1 cellular context compared by ENCODE assay signal in the genomic region with DNA sequence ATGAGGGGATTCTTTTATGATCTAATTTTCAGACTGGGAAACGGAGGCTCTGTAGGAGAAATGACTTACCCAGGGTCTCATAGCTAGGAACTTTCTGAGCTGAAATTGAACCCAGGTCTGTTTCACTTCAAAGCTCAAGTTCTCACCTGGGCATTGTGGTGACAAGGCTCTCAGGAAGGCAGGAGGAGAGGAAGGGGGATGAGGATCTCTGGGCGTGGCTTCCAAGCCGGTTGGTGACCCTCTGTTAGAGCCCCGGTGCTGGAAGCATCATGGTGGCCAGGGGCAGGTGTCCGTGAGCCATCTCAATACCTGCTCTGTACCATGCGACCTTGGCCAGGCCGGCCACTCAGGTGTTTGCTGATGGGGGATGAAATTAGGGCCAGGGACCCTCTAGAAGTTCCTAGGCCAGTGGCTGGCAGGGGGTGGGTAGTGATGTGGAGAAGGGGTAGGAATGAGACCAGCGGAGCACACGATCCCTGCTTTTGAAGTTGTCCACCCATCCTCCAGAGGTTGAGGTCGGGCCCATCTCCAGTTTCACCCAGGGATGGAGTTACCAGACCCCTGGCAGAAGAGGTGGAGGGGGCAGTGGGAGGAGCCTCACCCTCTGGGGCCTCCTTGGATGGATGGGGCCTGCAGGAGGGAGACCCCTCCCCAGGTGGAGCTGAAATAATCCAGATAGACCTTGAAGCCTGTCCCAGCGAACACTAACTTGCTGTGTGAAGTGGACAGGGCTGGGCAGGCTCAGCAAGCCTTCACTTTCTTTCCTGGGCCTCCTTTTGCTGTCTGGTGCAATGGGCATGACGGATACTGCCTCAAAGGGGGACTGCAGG.
TF ChIP-seq lines count a peak whose summit lies in the region.

No MANE protein-coding gene starts in this region.

TF ChIP-seq in HepG2, 621 proteins besides CTCF, POLR2A, EP300 and RAD21:
- TF ChIP-seq, protein P1, sequence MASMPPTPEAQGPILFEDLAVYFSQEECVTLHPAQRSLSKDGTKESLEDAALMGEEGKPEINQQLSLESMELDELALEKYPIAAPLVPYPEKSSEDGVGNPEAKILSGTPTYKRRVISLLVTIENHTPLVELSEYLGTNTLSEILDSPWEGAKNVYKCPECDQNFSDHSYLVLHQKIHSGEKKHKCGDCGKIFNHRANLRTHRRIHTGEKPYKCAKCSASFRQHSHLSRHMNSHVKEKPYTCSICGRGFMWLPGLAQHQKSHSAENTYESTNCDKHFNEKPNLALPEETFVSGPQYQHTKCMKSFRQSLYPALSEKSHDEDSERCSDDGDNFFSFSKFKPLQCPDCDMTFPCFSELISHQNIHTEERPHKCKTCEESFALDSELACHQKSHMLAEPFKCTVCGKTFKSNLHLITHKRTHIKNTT (CRISPR knock-in tag; IDR thresholded peaks at IDR 0.05) = no peak
- TF ChIP-seq ZNF629 (CRISPR knock-in tag; conservative IDR thresholded peaks at IDR 0.05) (peak; percentile 41), NR3C1 (CRISPR knock-in tag; IDR thresholded peaks at IDR 0.05) (no peak), ZEB1 (IDR thresholded peaks at IDR 0.05; ENCODE audit: insufficient replicate concordance, low read depth) (no peak), TBL1XR1 (IDR thresholded peaks at IDR 0.05; ENCODE audit: borderline replicate concordance, low read length, partially characterized antibody) (no peak), HHEX (CRISPR knock-in tag; IDR thresholded peaks at IDR 0.05) (no peak)
